16 cellular contexts compared by ENCODE assay signal in the genomic region with DNA sequence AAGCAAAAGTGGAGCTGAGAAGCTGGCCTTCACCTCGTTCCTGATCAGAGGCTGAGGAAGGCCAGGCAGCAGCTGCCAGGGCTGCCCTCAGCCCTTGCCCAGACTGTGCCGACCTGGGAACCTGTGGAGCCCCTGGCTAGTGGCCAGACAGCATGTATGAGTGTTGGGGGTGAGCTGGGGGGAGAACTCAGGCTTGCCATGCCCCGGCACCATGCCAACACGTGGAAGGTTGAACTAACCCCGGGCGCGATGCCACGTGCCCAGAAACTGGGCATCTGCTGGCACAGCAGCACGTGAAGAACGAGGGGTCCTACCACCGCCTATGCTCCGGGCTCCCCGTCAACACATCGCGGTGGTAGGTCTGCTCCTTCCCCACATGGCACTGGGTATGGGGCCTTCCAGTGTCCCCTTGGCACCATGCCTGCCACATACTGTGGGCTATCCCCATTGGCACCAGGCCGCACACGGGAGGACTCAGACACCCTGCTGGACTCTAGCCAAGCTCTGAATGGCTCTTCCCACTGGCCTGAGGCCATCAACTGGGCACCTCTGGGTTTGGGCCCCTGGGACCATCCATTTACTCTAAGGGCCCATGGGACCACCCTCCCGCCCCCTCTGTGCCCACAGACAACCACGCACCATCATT.
DNase-seq lines count a peak whose midpoint lies in the region; ATAC-seq and TF ChIP-seq lines count a peak whose summit lies in the region.
"Had no signal": no experiment of that assay in that cellular context is flagged by ENCODE, and none has a peak within 500 bp of the region (broad histone marks: within the 10 kb centered on the region; RNA-seq: fewer than 3 reads in every experiment).

No MANE protein-coding gene starts in this region.

- peaks cover 51 to 69% (median 56%) of the 10 kb centered on the region in 4 donors for H3K4me1 ChIP-seq in stomach

- no peaks in the 10 kb centered on the region for H3K36me3 ChIP-seq in stomach
- H3K36me3 ChIP-seq: colonic mucosa had no signal

- H3K27me3 ChIP-seq in stomach, result peaks cover 0 to 5% (median 0%) of the 10 kb centered on the region in 3 donors
- H3K27me3 ChIP-seq: colonic mucosa had no signal

- H3K9me3 ChIP-seq in stomach, result no peaks in the 10 kb centered on the region
- H3K9me3 ChIP-seq: colonic mucosa had no signal

- TF ChIP-seq CTCF in stomach (IDR thresholded peaks at IDR 0.05), result no peak

- peak; percentile 25 for ATAC-seq in left ventricle myocardium superior
- no peak for ATAC-seq in GM21737 (IDR thresholded peaks at IDR 0.05; ENCODE audit: unreplicated experiment)
- ATAC-seq: activated CD8-positive, alpha-beta T cell treated with anti-CD3 and anti-CD28 coated beads for 36 hours had no signal

- no peak overlapping the region for H3K4me3 ChIP-seq in stomach
- H3K4me3 ChIP-seq: colonic mucosa had no signal

- DNase-seq in NCI-H2107 (lab: John Stamatoyannopoulos, UW) (peak; percentile 19), NCI-H2107 treated with DMSO at 0.1 percent for 48 hours (lab: John Stamatoyannopoulos, UW; ENCODE audit: unreplicated experiment) (no peak), NCI-H510A (lab: John Stamatoyannopoulos, UW) (peak; percentile 42), left ventricle myocardium superior (peak; percentile 83), stomach (peak; percentile 80), SW 1271 (lab: John Stamatoyannopoulos, UW) (no peak), occipital lobe (lab: John Stamatoyannopoulos, UW) (no peak)
- DNase-seq: 8988T; activated CD8-positive, alpha-beta T cell treated with anti-CD3 and anti-CD28 coated beads for 36 hours; CD4-positive, CD25-positive, alpha-beta regulatory T cell; colonic mucosa; erythroblast; KG1; NCI-H146; stimulated activated CD4-positive, alpha-beta T cell treated with anti-CD3 and anti-CD28 coated beads, Interleukin-15, amount 100 ng/mL, for 24 hours had no signal

- H3K27ac ChIP-seq in stomach, result peak overlapping the region; percentile 80 to 91 (median 88)
- H3K27ac ChIP-seq: colonic mucosa had no signal

- intact Hi-C loops in left ventricle myocardium superior (cut with micrococcal nuclease) (no loop called here), stomach (cut with DNase I; ENCODE audit: low total_unique reads) (no loop called here)

- TF ChIP-seq EP300 in stomach (IDR thresholded peaks at IDR 0.05), result no peak

- 44 to 64% (median 53%) methylated on average over 16 to 19 of the region's 19 CpGs for WGBS in stomach, 5 donors

- TF ChIP-seq POLR2A in stomach (IDR thresholded peaks at IDR 0.05), result no peak

Comparison
In these comparisons a context has a peak if more than half of its experiments do, and no peak if none do; other contexts are left out.
1. DNase-seq: peak in NCI-H2107 (single experiment), NCI-H510A (single experiment), left ventricle myocardium superior (single experiment) and stomach (single experiment); none in NCI-H2107 treated with DMSO at 0.1 percent for 48 hours (single experiment), SW 1271 (0 of 2) and occipital lobe (single experiment).